Comparison of ENCODE assay signal across 15 cellular contexts in the genomic region with DNA sequence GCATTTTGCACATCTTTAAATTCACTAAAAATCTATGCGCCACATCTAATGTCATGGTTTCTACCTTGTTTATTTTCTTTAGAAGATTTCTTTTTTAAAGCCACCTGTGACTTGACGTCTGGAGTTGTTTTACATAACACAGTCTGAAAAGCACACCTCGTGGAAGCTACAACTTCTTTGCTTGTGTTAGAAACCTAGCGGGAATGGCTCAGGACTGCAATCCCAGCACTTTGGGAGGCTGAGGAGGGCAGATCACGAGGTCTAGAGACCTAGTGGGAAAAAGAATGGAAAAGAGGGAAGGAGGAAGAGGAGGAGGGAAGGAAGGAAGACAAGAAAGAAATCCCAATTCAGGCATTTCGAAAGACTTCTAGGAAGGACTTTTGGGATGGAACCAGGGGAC.
DNase-seq lines count a peak whose midpoint lies in the region; ATAC-seq, FAIRE-seq and TF ChIP-seq lines count a peak whose summit lies in the region.
"Had no signal": no experiment of that assay in that cellular context is flagged by ENCODE, and none has a peak within 500 bp of the region (broad histone marks: within the 10 kb centered on the region; RNA-seq: fewer than 3 reads in every experiment).

No MANE protein-coding gene starts in this region.

- H3K14ac ChIP-seq in IMR-90 (replicated peaks; ENCODE audit: low read depth, low read length): peak overlapping the region; percentile 61

- no peak for TF ChIP-seq POLR2A in IMR-90 (IDR thresholded peaks at IDR 0.05; ENCODE audit: low read depth, low read length)

- POLR2A ChIA-PET in IMR-90 (lab: Charles Lee; ENCODE audit: unreplicated experiment): no interaction called here

- dilution Hi-C loops in IMR-90 (cut with HindIII; ENCODE audit: low sequenced_read_pairs, unreplicated experiment): no loop called here

- peak overlapping the region; percentile 79 for H3K4ac ChIP-seq in IMR-90 (ENCODE audit: low read depth, low read length)

- H2AFZ ChIP-seq in IMR-90 (replicated peaks; ENCODE audit: low read length, poor library complexity) (no peak overlapping the region), smooth muscle cell (ENCODE audit: low read depth) (no peak overlapping the region)

- WGBS in IMR-90 (ENCODE audit: extremely low coverage in 2 of 2, insufficient read length in 1 of 2), 2 experiments: 83% methylated on average over 1 of the region's 6 CpGs; no CpG with 5 or more reads in 1 of the 2 experiments
- 78 to 86% methylated on average over 6 of the region's 6 CpGs for whole genome bisulfite sequencing in esophagus, 2 donors
- 71% methylated on average over 6 of the region's 6 CpGs for WGBS in smooth muscle cell (ENCODE audit: low lambda C conversion rate)
- 61 to 70% methylated on average over 6 of the region's 6 CpGs for WGBS in pancreas, 2 donors

- H3K36me3 ChIP-seq in IMR-90 (ENCODE audit: control insufficient read depth, insufficient read depth, low read length) (no peaks in the 10 kb centered on the region), esophagus (ENCODE audit: control insufficient read depth in 2 of 2, insufficient read depth in 2 of 2, low read length in 1 of 2) (no peaks in the 10 kb centered on the region), muscle layer of colon (ENCODE audit: insufficient read depth, low read length) (no peaks in the 10 kb centered on the region), smooth muscle cell (ENCODE audit: low read depth) (no peaks in the 10 kb centered on the region), pancreas (no peaks in the 10 kb centered on the region)
- H3K36me3 ChIP-seq: adrenal gland had no signal

- H4K20me1 ChIP-seq in IMR-90 (ENCODE audit: insufficient read depth, low read length) (no peaks in the 10 kb centered on the region), smooth muscle cell (ENCODE audit: low read depth) (no peaks in the 10 kb centered on the region)

- TF ChIP-seq CTCF in IMR-90 (conservative IDR thresholded peaks at IDR 0.05; ENCODE audit: low read depth, low read length) (no peak), smooth muscle cell (IDR thresholded peaks at IDR 0.05; ENCODE audit: borderline replicate concordance, insufficient read depth, poor library complexity, severe bottlenecking) (no peak), pancreas (IDR thresholded peaks at IDR 0.05) (no peak)

- H2BK15ac ChIP-seq in IMR-90 (ENCODE audit: low read depth, low read length): peak overlapping the region; percentile 88; the same call in 1 of the 3 replicates

- no peak for DNase-seq in IMR-90
- DNase-seq in smooth muscle cell (lab: John Stamatoyannopoulos, UW; ENCODE audit: unreplicated experiment): no peak
- DNase-seq in pancreas: no peak
- DNase-seq in KBM-7: no peak
- no peak for DNase-seq in D341Med (ENCODE audit: low spot score)
- DNase-seq: activated CD4-positive, alpha-beta T cell treated with anti-CD3 and anti-CD28 coated beads for 48 hours; activated T-cell treated with anti-CD3 and anti-CD28 coated beads, Interleukin-2, amount 50 U/mL, for 4 hours; dorsolateral prefrontal cortex; NCI-H2029; NCI-H526 treated with DMSO at 0.1 percent for 48 hours had no signal

- H4K8ac ChIP-seq in IMR-90 (ENCODE audit: low read depth in 2 of 2, low read length in 2 of 2): peak overlapping the region; percentile 54 to 75; a peak in 3 of 4 replicates

- peak overlapping the region; percentile 67 for H2AK5ac ChIP-seq in IMR-90 (ENCODE audit: low read depth, low read length)

- H3K27ac ChIP-seq in IMR-90 (ENCODE audit: insufficient read depth, low read length) (peak overlapping the region; percentile 45; the same call in 1 of the 2 replicates), esophagus (ENCODE audit: low read depth in 2 of 2, low read length in 1 of 2) (peak overlapping the region; percentile 33 to 36), muscle layer of colon (ENCODE audit: low read depth, low read length) (peak overlapping the region; percentile 63), smooth muscle cell (ENCODE audit: low read depth) (peak overlapping the region; percentile 83), pancreas (no peak overlapping the region)

- intact Hi-C loops in IMR-90 (cut with micrococcal nuclease): no loop called here
- intact Hi-C loops in pancreas (cut with DNase I): no loop called here

- no peak overlapping the region for H2AK9ac ChIP-seq in IMR-90 (replicated peaks; ENCODE audit: low read depth, low read length, poor library complexity)

- FAIRE-seq in pancreas (lab: Jason Lieb, UNC): no peak

- in situ Hi-C loops in IMR-90 (cut with MboI; ENCODE audit: low sequenced_read_pairs) (no loop called here), KBM-7 (cut with MboI; ENCODE audit: low pct_unique_long_range_greater_than_20kb, low sequenced_read_pairs) (no loop called here)

- peak overlapping the region; percentile 10; the same call in 1 of the 2 replicates for H3K23ac ChIP-seq in IMR-90 (ENCODE audit: low read depth, low read length)

- no peaks in the 10 kb centered on the region for H3K79me1 ChIP-seq in IMR-90 (ENCODE audit: low read depth in 1 of 2, low read length in 2 of 2)

- H3K27me3 ChIP-seq in IMR-90 (ENCODE audit: control insufficient read depth, insufficient read depth, low read length): no peaks in the 10 kb centered on the region
- H3K27me3 ChIP-seq in esophagus (ENCODE audit: control insufficient read depth in 1 of 2, insufficient read depth in 2 of 2, low read length in 2 of 2): no peaks in the 10 kb centered on the region
- no peaks in the 10 kb centered on the region for H3K27me3 ChIP-seq in muscle layer of colon (ENCODE audit: control insufficient read depth in 1 of 2, insufficient read depth in 2 of 2, low read length in 2 of 2)
- peaks cover 6% of the 10 kb centered on the region for H3K27me3 ChIP-seq in smooth muscle cell (ENCODE audit: low read depth)
- peaks cover 0 to 2% (median 0%) of the 10 kb centered on the region in 4 donors for H3K27me3 ChIP-seq in pancreas
- H3K27me3 ChIP-seq: adrenal gland had no signal

- BruUV-seq in IMR-90 (replicated peaks; lab: Mats Ljungman, UMichigan): no TSS peak

- TF ChIP-seq RAD21 in IMR-90 (IDR thresholded peaks at IDR 0.05; ENCODE audit: low read length): no peak

- peaks cover 7% of the 10 kb centered on the region; the same call in 1 of the 2 replicates for H3K9me1 ChIP-seq in IMR-90 (ENCODE audit: insufficient read depth, low read length)

- H2BK20ac ChIP-seq in IMR-90 (ENCODE audit: low read depth, low read length): peak overlapping the region; percentile 90

- H3K4me2 ChIP-seq in IMR-90 (ENCODE audit: low read depth, low read length) (no peak overlapping the region), smooth muscle cell (no peak overlapping the region)

- peak overlapping the region; percentile 77 for H2BK120ac ChIP-seq in IMR-90 (ENCODE audit: low read depth, low read length)

- H2BK5ac ChIP-seq in IMR-90 (ENCODE audit: low read depth, low read length, poor library complexity, severe bottlenecking): peak overlapping the region; percentile 39

- peak overlapping the region; percentile 43 for H4K5ac ChIP-seq in IMR-90 (ENCODE audit: low read depth, low read length)

- H3K4me1 ChIP-seq in IMR-90 (ENCODE audit: control insufficient read depth, insufficient read depth, low read length) (peaks cover 11% of the 10 kb centered on the region; the same call in 1 of the 2 replicates), esophagus (ENCODE audit: control insufficient read depth in 2 of 2, insufficient read depth in 2 of 2, low read length in 1 of 2) (no peaks in the 10 kb centered on the region), muscle layer of colon (ENCODE audit: insufficient read depth, low read length) (peaks cover 23% of the 10 kb centered on the region), smooth muscle cell (ENCODE audit: low read depth) (peaks cover 4% of the 10 kb centered on the region), pancreas (no peaks in the 10 kb centered on the region)
- H3K4me1 ChIP-seq: adrenal gland had no signal

- H3K9ac ChIP-seq in IMR-90 (ENCODE audit: low read depth, low read length): no peak overlapping the region
- no peak overlapping the region for H3K9ac ChIP-seq in muscle layer of colon (ENCODE audit: low read length)
- H3K9ac ChIP-seq in smooth muscle cell (ENCODE audit: low read depth): peak overlapping the region; percentile 42

- no peaks in the 10 kb centered on the region for H3K79me2 ChIP-seq in smooth muscle cell (ENCODE audit: low read depth)

- H3K4me3 ChIP-seq in IMR-90 (ENCODE audit: insufficient read depth, low read depth, low read length): no peak overlapping the region
- H3K4me3 ChIP-seq in esophagus (ENCODE audit: low read depth in 1 of 2, low read length in 2 of 2): no peak overlapping the region
- no peak overlapping the region for H3K4me3 ChIP-seq in muscle layer of colon (ENCODE audit: low read depth in 1 of 2, low read length in 2 of 2)
- H3K4me3 ChIP-seq in smooth muscle cell: no peak overlapping the region
- no peak overlapping the region for H3K4me3 ChIP-seq in pancreas
- H3K4me3 ChIP-seq: adrenal gland had no signal

- no peak overlapping the region for H3K56ac ChIP-seq in IMR-90 (ENCODE audit: extremely low read depth, insufficient read depth, low read length)

- ATAC-seq in IMR-90 (ENCODE audit: low read depth) (no peak), GM21576 (IDR thresholded peaks at IDR 0.05; ENCODE audit: unreplicated experiment) (no peak), pancreas (no peak)
- ATAC-seq: activated T-cell treated with anti-CD3 and anti-CD28 coated beads, Interleukin-2, amount 50 U/mL, for 4 hours; natural killer cell treated with Interleukin-12 subunit alpha and Interleukin-12 subunit beta and Interleukin-15 and Interleukin-18, amount 100 ng/mL, for 72 hours had no signal

- peak overlapping the region; percentile 82 for H4K91ac ChIP-seq in IMR-90 (ENCODE audit: insufficient read depth, low read depth, low read length)

- H3F3A ChIP-seq in smooth muscle cell (ENCODE audit: low read depth): no peaks in the 10 kb centered on the region

- H3K18ac ChIP-seq in IMR-90 (ENCODE audit: low read depth, low read length): peak overlapping the region; percentile 77

- H3K9me3 ChIP-seq in IMR-90 (ENCODE audit: control insufficient read depth, insufficient read depth, low read length) (no peaks in the 10 kb centered on the region), esophagus (ENCODE audit: control insufficient read depth in 2 of 2, insufficient read depth in 1 of 2, low read depth in 1 of 2, low read length in 1 of 2) (no peaks in the 10 kb centered on the region), muscle layer of colon (ENCODE audit: low read length) (no peaks in the 10 kb centered on the region), smooth muscle cell (replicated peaks; ENCODE audit: low read depth) (no peaks in the 10 kb centered on the region), pancreas (no peaks in the 10 kb centered on the region)
- H3K9me3 ChIP-seq: adrenal gland had no signal

- CTCF ChIA-PET in IMR-90 (lab: Yijun Ruan, JAX): interaction anchor here (0.5 kb wide), 1 partner anchor 853 kb away, joined by 3 read pairs; no protein-coding TSS in a partner anchor

TF ChIP-seq in IMR-90, 13 proteins besides CTCF, POLR2A, EP300 and RAD21 (continues in another document):
- TF ChIP-seq BHLHE40 (IDR thresholded peaks at IDR 0.05; ENCODE audit: low read depth, low read length): no peak
- no peak for TF ChIP-seq MAFK (IDR thresholded peaks at IDR 0.05; ENCODE audit: low read depth, low read length)
- TF ChIP-seq CEBPB (IDR thresholded peaks at IDR 0.05; ENCODE audit: low read depth, low read length): no peak

Comparison
In these comparisons a context has a peak if more than half of its experiments do, and no peak if none do; other contexts are left out.
1. H3K27ac ChIP-seq: peak in IMR-90 (single experiment), esophagus (2 of 2), muscle layer of colon (single experiment) and smooth muscle cell (single experiment); none in pancreas (0 of 4).